1 cellular context compared by ENCODE assay signal in the genomic region with DNA sequence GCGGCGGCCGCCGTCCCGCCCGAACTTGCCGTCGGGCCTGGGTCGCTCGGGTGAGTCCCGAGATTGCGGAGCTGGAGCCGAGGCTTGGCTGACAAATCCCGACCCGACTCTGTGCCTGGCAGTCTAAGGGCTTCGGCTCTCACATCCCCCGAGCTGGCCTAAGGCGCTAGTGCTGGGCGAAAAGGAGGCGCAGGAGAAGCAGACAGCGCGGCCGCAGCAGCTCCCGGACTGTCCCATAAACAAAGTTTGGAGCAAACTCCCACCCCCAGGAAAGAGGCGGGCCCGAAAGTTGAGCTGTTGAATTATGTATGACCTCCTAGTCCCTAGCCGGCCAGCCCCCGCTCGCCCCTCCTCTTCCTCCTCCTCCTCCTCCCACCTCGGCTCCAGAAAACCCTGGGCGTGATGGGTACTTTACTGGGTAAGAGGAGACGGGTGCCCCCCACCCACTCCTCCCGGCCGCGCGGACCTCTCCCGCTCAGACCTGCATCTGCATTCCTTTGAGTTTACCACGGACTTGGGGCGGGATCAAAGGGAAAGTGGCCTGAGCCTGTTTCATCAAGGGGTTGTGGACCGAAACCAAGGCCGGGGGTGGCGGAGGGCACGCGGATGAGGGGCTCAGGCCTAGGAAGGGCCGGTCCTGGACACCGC.
TF ChIP-seq lines count a peak whose summit lies in the region.

TSS of gene WWTR1 (minus strand) at position 230 of the 648 bp plus-strand sequence. CDS start 719 bp downstream, outside the sequence.

TF ChIP-seq in GM12878, 131 proteins besides CTCF, POLR2A, EP300 and RAD21 (continued from another document and continues in another):
- TF ChIP-seq, protein P1, sequence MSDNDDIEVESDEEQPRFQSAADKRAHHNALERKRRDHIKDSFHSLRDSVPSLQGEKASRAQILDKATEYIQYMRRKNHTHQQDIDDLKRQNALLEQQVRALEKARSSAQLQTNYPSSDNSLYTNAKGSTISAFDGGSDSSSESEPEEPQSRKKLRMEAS (IDR thresholded peaks at IDR 0.05; ENCODE audit: low read depth, low read length) = peak; percentile 22; the same call in 1 of the 2 replicates
- TF ChIP-seq IKZF1 (conservative IDR thresholded peaks at IDR 0.05) (peak; percentile 92), SIN3A (IDR thresholded peaks at IDR 0.05; ENCODE audit: low read depth, low read length) (0 out of 2 replicates have a peak, but pooled peaks have one; percentile 45), NFIC (IDR thresholded peaks at IDR 0.05; ENCODE audit: low read depth, low read length) (no peak), EGR1 (IDR thresholded peaks at IDR 0.05; ENCODE audit: borderline replicate concordance in 1 of 2, low read depth in 2 of 2, low read length in 2 of 2) (peak in 1 of 2 experiments; percentile 67; a peak in 1 of 3 replicates), TARDBP (IDR thresholded peaks at IDR 0.05; ENCODE audit: borderline replicate concordance) (no peak), SMAD1 (IDR thresholded peaks at IDR 0.05; ENCODE audit: low read depth, partially characterized antibody) (peak; percentile 27), EZH2 (IDR thresholded peaks at IDR 0.05; ENCODE audit: borderline replicate concordance, control insufficient read depth, low read depth, low read length) (no peak), LARP7 (IDR thresholded peaks at IDR 0.05) (peak; percentile 3), MEF2A (IDR thresholded peaks at IDR 0.05; ENCODE audit: insufficient read depth, low read depth, low read length) (no peak), YBX1 (IDR thresholded peaks at IDR 0.05) (no peak), RAD51 (IDR thresholded peaks at IDR 0.05) (no peak), PML (IDR thresholded peaks at IDR 0.05; ENCODE audit: low read length) (no peak; the same call in 1 of the 2 replicates), IRF5 (IDR thresholded peaks at IDR 0.05; ENCODE audit: borderline replicate concordance) (no peak), GATAD2B (conservative IDR thresholded peaks at IDR 0.05; ENCODE audit: low read depth) (peak; percentile 53), KDM1A (IDR thresholded peaks at IDR 0.05; ENCODE audit: borderline replicate concordance) (no peak), ATF3 (IDR thresholded peaks at IDR 0.05; ENCODE audit: borderline replicate concordance, extremely low read depth, low read depth, low read length) (no peak), CHD2 (IDR thresholded peaks at IDR 0.05; ENCODE audit: borderline replicate concordance, low read depth, low read length) (peak; percentile 41; the same call in 1 of the 2 replicates), RB1 (IDR thresholded peaks at IDR 0.05; ENCODE audit: borderline replicate concordance) (peak; percentile 24; the same call in 1 of the 2 replicates), RFX5 (IDR thresholded peaks at IDR 0.05; ENCODE audit: low read depth, low read length) (no peak), JUNB (IDR thresholded peaks at IDR 0.05) (no peak), MTA3 (IDR thresholded peaks at IDR 0.05; ENCODE audit: borderline replicate concordance, low read length) (no peak), TAF1 (IDR thresholded peaks at IDR 0.05; ENCODE audit: borderline replicate concordance, low read depth, low read length) (peak; percentile 11; the same call in 1 of the 2 replicates), USF2 (IDR thresholded peaks at IDR 0.05; ENCODE audit: borderline replicate concordance, low read depth, low read length) (no peak), SREBF1 (IDR thresholded peaks at IDR 0.05; ENCODE audit: low read length) (no peak), IKZF2 (IDR thresholded peaks at IDR 0.05) (peak; percentile 23 to 47; a peak in 2 of 4 replicates), ZBTB4 (CRISPR knock-in tag; IDR thresholded peaks at IDR 0.05) (peak; percentile 31; the same call in 1 of the 2 replicates), KLF5 (IDR thresholded peaks at IDR 0.05; ENCODE audit: partially characterized antibody) (no peak), ASH2L (IDR thresholded peaks at IDR 0.05; ENCODE audit: borderline replicate concordance, low read depth) (peak; percentile 45; the same call in 1 of the 2 replicates), GABPA (IDR thresholded peaks at IDR 0.05; ENCODE audit: low read depth) (no peak), ZNF24 (IDR thresholded peaks at IDR 0.05) (no peak), CUX1 (IDR thresholded peaks at IDR 0.05; ENCODE audit: insufficient replicate concordance, low read depth, low read length) (no peak), CBFB (IDR thresholded peaks at IDR 0.05; ENCODE audit: low read depth) (no peak), SPI1 (IDR thresholded peaks at IDR 0.05; ENCODE audit: borderline replicate concordance, insufficient read depth, low read depth, low read length) (no peak), EED (IDR thresholded peaks at IDR 0.05; ENCODE audit: low read depth) (peak; percentile 61; the same call in 1 of the 2 replicates)
- TF ChIP-seq, protein P2, sequence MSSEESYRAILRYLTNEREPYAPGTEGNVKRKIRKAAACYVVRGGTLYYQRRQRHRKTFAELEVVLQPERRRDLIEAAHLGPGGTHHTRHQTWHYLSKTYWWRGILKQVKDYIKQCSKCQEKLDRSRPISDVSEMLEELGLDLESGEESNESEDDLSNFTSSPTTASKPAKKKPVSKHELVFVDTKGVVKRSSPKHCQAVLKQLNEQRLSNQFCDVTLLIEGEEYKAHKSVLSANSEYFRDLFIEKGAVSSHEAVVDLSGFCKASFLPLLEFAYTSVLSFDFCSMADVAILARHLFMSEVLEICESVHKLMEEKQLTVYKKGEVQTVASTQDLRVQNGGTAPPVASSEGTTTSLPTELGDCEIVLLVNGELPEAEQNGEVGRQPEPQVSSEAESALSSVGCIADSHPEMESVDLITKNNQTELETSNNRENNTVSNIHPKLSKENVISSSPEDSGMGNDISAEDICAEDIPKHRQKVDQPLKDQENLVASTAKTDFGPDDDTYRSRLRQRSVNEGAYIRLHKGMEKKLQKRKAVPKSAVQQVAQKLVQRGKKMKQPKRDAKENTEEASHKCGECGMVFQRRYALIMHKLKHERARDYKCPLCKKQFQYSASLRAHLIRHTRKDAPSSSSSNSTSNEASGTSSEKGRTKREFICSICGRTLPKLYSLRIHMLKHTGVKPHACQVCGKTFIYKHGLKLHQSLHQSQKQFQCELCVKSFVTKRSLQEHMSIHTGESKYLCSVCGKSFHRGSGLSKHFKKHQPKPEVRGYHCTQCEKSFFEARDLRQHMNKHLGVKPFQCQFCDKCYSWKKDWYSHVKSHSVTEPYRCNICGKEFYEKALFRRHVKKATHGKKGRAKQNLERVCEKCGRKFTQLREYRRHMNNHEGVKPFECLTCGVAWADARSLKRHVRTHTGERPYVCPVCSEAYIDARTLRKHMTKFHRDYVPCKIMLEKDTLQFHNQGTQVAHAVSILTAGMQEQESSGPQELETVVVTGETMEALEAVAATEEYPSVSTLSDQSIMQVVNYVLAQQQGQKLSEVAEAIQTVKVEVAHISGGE (CRISPR knock-in tag; IDR thresholded peaks at IDR 0.05) = no peak
- TF ChIP-seq, protein P3, sequence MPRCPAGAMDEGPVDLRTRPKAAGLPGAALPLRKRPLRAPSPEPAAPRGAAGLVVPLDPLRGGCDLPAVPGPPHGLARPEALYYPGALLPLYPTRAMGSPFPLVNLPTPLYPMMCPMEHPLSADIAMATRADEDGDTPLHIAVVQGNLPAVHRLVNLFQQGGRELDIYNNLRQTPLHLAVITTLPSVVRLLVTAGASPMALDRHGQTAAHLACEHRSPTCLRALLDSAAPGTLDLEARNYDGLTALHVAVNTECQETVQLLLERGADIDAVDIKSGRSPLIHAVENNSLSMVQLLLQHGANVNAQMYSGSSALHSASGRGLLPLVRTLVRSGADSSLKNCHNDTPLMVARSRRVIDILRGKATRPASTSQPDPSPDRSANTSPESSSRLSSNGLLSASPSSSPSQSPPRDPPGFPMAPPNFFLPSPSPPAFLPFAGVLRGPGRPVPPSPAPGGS (IDR thresholded peaks at IDR 0.05; ENCODE audit: borderline replicate concordance, insufficient read depth, low read depth, low read length, poor library complexity, severe bottlenecking) = no peak
- TF ChIP-seq, protein P4, sequence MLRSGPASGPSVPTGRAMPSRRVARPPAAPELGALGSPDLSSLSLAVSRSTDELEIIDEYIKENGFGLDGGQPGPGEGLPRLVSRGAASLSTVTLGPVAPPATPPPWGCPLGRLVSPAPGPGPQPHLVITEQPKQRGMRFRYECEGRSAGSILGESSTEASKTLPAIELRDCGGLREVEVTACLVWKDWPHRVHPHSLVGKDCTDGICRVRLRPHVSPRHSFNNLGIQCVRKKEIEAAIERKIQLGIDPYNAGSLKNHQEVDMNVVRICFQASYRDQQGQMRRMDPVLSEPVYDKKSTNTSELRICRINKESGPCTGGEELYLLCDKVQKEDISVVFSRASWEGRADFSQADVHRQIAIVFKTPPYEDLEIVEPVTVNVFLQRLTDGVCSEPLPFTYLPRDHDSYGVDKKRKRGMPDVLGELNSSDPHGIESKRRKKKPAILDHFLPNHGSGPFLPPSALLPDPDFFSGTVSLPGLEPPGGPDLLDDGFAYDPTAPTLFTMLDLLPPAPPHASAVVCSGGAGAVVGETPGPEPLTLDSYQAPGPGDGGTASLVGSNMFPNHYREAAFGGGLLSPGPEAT (IDR thresholded peaks at IDR 0.05; ENCODE audit: low read depth) = peak; percentile 35; the same call in 1 of the 2 replicates
